21 cellular contexts compared by ENCODE assay signal in the genomic region with DNA sequence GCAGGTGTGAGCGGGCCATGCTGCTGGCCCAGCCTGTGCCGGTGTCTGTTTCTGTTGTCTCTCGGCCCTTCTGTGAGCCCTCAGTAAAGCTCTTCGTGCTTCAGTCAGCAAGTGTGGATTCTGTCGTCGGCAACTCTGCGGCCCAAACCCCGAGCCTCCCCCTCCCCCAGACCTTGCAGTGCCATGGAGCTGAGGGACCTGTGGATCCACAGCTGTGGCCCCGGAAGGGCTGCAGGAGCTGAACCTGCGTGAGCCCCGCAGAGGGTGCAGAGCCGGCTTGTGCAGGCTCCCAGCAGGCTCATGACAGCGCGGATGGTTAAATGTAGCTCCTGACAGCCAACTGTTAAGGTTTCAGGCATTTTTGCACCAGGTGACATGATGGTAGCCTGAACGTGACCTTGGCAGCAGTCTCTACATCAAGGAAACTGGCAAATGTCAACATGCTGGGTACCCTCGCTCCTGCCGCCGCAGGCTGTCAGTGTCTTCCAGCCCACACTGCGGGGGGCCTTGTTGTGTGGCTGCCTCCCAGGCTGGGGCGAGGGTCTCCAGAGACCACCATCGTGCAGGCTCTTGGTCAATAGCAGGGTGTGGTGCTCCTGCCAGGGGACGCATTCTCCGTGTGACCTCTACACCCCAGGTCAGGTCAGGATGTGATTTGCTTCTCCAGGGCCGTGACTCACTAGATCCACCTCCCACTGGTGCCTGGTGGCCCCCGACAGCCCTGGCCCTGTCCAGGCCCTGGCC. TPM values are rescaled to one million over a fixed set of nuclear protein-coding genes. Genes with fewer than 3 reads are reported as not detected.
"Had no signal": no experiment of that assay in that cellular context is flagged by ENCODE, and none has a peak within 500 bp of the region (broad histone marks: within the 10 kb centered on the region; RNA-seq: fewer than 3 reads in every experiment).

No MANE protein-coding gene starts in this region.

- H2AFZ ChIP-seq: hepatocyte had no signal

- H3K27me3 Mint-ChIP-seq: activated CD4-positive, alpha-beta T cell treated with anti-CD3 and anti-CD28 coated beads, Interleukin-2, amount 10 ng/mL, durations not matched to agents 24 days and 14 days; activated CD8-positive, alpha-beta memory T cell treated with anti-CD3 and anti-CD28 coated beads, Interleukin-2, amount 10 ng/mL, durations not matched to agents 7 days and 5 days; activated CD8-positive, alpha-beta T cell treated with anti-CD3 and anti-CD28 coated beads for 36 hours; activated naive CD8-positive, alpha-beta T cell had no signal

- H3K4me1 ChIP-seq: adrenal gland, foreskin keratinocyte, prostate gland, upper lobe of right lung had no signal

- H3K4me1 Mint-ChIP-seq: activated CD8-positive, alpha-beta memory T cell treated with anti-CD3 and anti-CD28 coated beads, Interleukin-2, amount 10 ng/mL, durations not matched to agents 7 days and 5 days had no signal

- H3K9me3 ChIP-seq: adrenal gland, left ventricle myocardium inferior, prostate gland, right atrium auricular region, upper lobe of right lung had no signal

- H3K36me3 ChIP-seq: adrenal gland, left ventricle myocardium inferior, prostate gland, right atrium auricular region, upper lobe of right lung had no signal

- H3K4me2 ChIP-seq: hepatocyte had no signal

- H3K27me3 ChIP-seq: adrenal gland, foreskin keratinocyte, hepatocyte, right atrium auricular region, upper lobe of right lung had no signal

- DNase-seq: activated CD4-positive, alpha-beta T cell treated with anti-CD3 and anti-CD28 coated beads, Interleukin-2, amount 10 ng/mL, durations not matched to agents 24 days and 14 days; activated CD8-positive, alpha-beta memory T cell treated with anti-CD3 and anti-CD28 coated beads, Interleukin-2, amount 10 ng/mL, durations not matched to agents 7 days and 5 days; activated CD8-positive, alpha-beta T cell treated with anti-CD3 and anti-CD28 coated beads for 36 hours; adrenal gland; central memory CD4-positive, alpha-beta T cell; effector CD8-positive, alpha-beta T cell; foreskin keratinocyte; kidney glomerular epithelial cell; left ventricle myocardium inferior; stimulated activated CD4-positive, alpha-beta T cell treated with anti-CD3 and anti-CD28 coated beads, Interleukin-12 subunit alpha, Interleukin-12 subunit beta, amount 100 ng/mL, for 4 hours; stimulated activated CD4-positive, alpha-beta T cell treated with anti-CD3 and anti-CD28 coated beads, Interleukin-4, amount 100 ng/mL, for 4 hours; stimulated activated naive CD8-positive, alpha-beta T cell treated with anti-CD3 and anti-CD28 coated beads, Interleukin-15, Interleukin-2, amounts not matched to agents 100 U/mL and 50 U/mL, for 24 hours; T-helper 2 cell; upper lobe of right lung had no signal

- ATAC-seq: activated CD8-positive, alpha-beta memory T cell treated with anti-CD3 and anti-CD28 coated beads, Interleukin-2, amount 10 ng/mL, durations not matched to agents 7 days and 5 days; activated CD8-positive, alpha-beta T cell treated with anti-CD3 and anti-CD28 coated beads for 36 hours; foreskin keratinocyte; stimulated activated naive CD8-positive, alpha-beta T cell treated with anti-CD3 and anti-CD28 coated beads, Interleukin-15, Interleukin-2, amounts not matched to agents 100 U/mL and 50 U/mL, for 24 hours had no signal

- H3K4me3 Mint-ChIP-seq: activated CD4-positive, alpha-beta T cell treated with anti-CD3 and anti-CD28 coated beads, Interleukin-2, amount 10 ng/mL, durations not matched to agents 24 days and 14 days; activated CD8-positive, alpha-beta memory T cell treated with anti-CD3 and anti-CD28 coated beads, Interleukin-2, amount 10 ng/mL, durations not matched to agents 7 days and 5 days; activated CD8-positive, alpha-beta T cell treated with anti-CD3 and anti-CD28 coated beads for 36 hours; activated naive CD8-positive, alpha-beta T cell; activated T-helper 1 cell treated with anti-CD3 and anti-CD28 coated beads, Interleukin-12 subunit alpha, Interleukin-12 subunit beta, Interleukin-2, Interleukin-4 antibody, amounts not matched to agents 30 ng/mL and 10 ng/mL and 1 ng/mL, durations not matched to agents 14 hours and 24 hours and 36 hours; memory B cell had no signal

- H3K27ac Mint-ChIP-seq: activated CD4-positive, alpha-beta T cell treated with anti-CD3 and anti-CD28 coated beads, Interleukin-2, amount 10 ng/mL, durations not matched to agents 24 days and 14 days; activated CD8-positive, alpha-beta memory T cell treated with anti-CD3 and anti-CD28 coated beads, Interleukin-2, amount 10 ng/mL, durations not matched to agents 7 days and 5 days; activated CD8-positive, alpha-beta T cell treated with anti-CD3 and anti-CD28 coated beads for 36 hours; activated naive CD8-positive, alpha-beta T cell; activated T-helper 1 cell treated with anti-CD3 and anti-CD28 coated beads, Interleukin-12 subunit alpha, Interleukin-12 subunit beta, Interleukin-2, Interleukin-4 antibody, amounts not matched to agents 30 ng/mL and 10 ng/mL and 1 ng/mL, durations not matched to agents 14 hours and 24 hours and 36 hours; memory B cell had no signal

- H3K4me3 ChIP-seq: adrenal gland, hepatocyte, left ventricle myocardium inferior, prostate gland, right atrium auricular region, upper lobe of right lung had no signal

- H3K36me3 Mint-ChIP-seq: activated CD8-positive, alpha-beta memory T cell treated with anti-CD3 and anti-CD28 coated beads, Interleukin-2, amount 10 ng/mL, durations not matched to agents 7 days and 5 days; activated naive CD8-positive, alpha-beta T cell; memory B cell had no signal

- H3K27ac ChIP-seq: adrenal gland, foreskin keratinocyte, hepatocyte, left ventricle myocardium inferior, prostate gland, right atrium auricular region, upper lobe of right lung had no signal

- H3K9me3 Mint-ChIP-seq: activated CD4-positive, alpha-beta T cell treated with anti-CD3 and anti-CD28 coated beads, Interleukin-2, amount 10 ng/mL, durations not matched to agents 24 days and 14 days; activated CD8-positive, alpha-beta T cell treated with anti-CD3 and anti-CD28 coated beads for 36 hours; activated T-helper 1 cell treated with anti-CD3 and anti-CD28 coated beads, Interleukin-12 subunit alpha, Interleukin-12 subunit beta, Interleukin-2, Interleukin-4 antibody, amounts not matched to agents 30 ng/mL and 10 ng/mL and 1 ng/mL, durations not matched to agents 14 hours and 24 hours and 36 hours had no signal

RNA-seq across cellular contexts. Expression of a gene that starts 7.0 kb away (rescaled TPM):
- total RNA-seq: myocyte had no signal
